ENCODE assay signal across 18 cellular contexts in genomic region chr17:81572499-81573030, GRCh38. TPM values are rescaled to one million over a fixed set of nuclear protein-coding genes. Genes with fewer than 3 reads are reported as not detected.
A peak's percentile ranks its signal among the peaks of the same experiment; 100 is the strongest.
DNase-seq lines count a peak whose midpoint lies in the region; ATAC-seq, FAIRE-seq and TF ChIP-seq lines count a peak whose summit lies in the region.
"Had no signal": no experiment of that assay in that cellular context is flagged by ENCODE, and none has a peak within 500 bp of the region (broad histone marks: within the 10 kb centered on the region; RNA-seq: fewer than 3 reads in every experiment).

No MANE protein-coding gene starts in this region.

- H2BK5ac ChIP-seq in mesenchymal stem cell (ENCODE audit: low read depth, low read length, poor library complexity, severe bottlenecking), result no peak overlapping the region

- H3K14ac ChIP-seq in mesenchymal stem cell (ENCODE audit: low read length in 2 of 2), result no peak overlapping the region

- no peak overlapping the region for H3K4me3 Mint-ChIP-seq in HFFc6
- H3K4me3 Mint-ChIP-seq: CD14-positive monocyte; H9; T-helper 1 cell treated with Interleukin-12 subunit alpha and Interleukin-12 subunit beta and Interleukin-4 antibody, amounts not matched to agents 30 μg/mL and 1 μg/mL, for 36 hours had no signal

- TF ChIP-seq CTCF in HFFc6 (IDR thresholded peaks at IDR 0.05) (no peak), RWPE1 (conservative IDR thresholded peaks at IDR 0.05; ENCODE audit: low read depth) (no peak)

- peak overlapping the region; percentile 16; the same call in 1 of the 2 replicates for H3K27ac Mint-ChIP-seq in HFFc6
- H3K27ac Mint-ChIP-seq: H9; IgD-negative memory B cell; T-helper 1 cell treated with Interleukin-12 subunit alpha and Interleukin-12 subunit beta and Interleukin-4 antibody, amounts not matched to agents 30 μg/mL and 1 μg/mL, for 36 hours had no signal

- 96% methylated on average over 12 of the region's 13 CpGs for WGBS in mesenchymal stem cell

- H3K9ac ChIP-seq in mesenchymal stem cell (ENCODE audit: low read length), result no peak overlapping the region

- H2BK120ac ChIP-seq in mesenchymal stem cell (ENCODE audit: low read depth, low read length), result no peak overlapping the region

- H3K4me1 ChIP-seq in mesenchymal stem cell (ENCODE audit: control insufficient read depth, insufficient read depth, low read depth, low read length), result peaks cover 42% of the 10 kb centered on the region

- peaks cover 34% of the 10 kb centered on the region for H3K79me1 ChIP-seq in mesenchymal stem cell (replicated peaks; ENCODE audit: low read length, poor library complexity, severe bottlenecking)

- CTCF ChIA-PET in RWPE1 (lab: Yijun Ruan, JAX), result interaction anchor here (0.6 kb wide), 1 partner anchor 54 kb away, joined by 3 read pairs; no protein-coding TSS in a partner anchor

- H4K91ac ChIP-seq in mesenchymal stem cell (ENCODE audit: low read length), result peak overlapping the region; percentile 28

- ATAC-seq in HG03520 (IDR thresholded peaks at IDR 0.05; ENCODE audit: unreplicated experiment), result no peak

- peak overlapping the region; percentile 91 for H2AK5ac ChIP-seq in mesenchymal stem cell (ENCODE audit: low read length, severe bottlenecking)

- H3K27ac ChIP-seq in RWPE1 (peak overlapping the region; percentile 99), mesenchymal stem cell (ENCODE audit: low read length, poor library complexity, severe bottlenecking) (peak overlapping the region; percentile 37)
- H3K27ac ChIP-seq: PC-9 had no signal

- no peak overlapping the region for H3K4me2 ChIP-seq in mesenchymal stem cell (ENCODE audit: low read length, poor library complexity, severe bottlenecking)
- H3K4me2 ChIP-seq: PC-9 had no signal

- H3K36me3 ChIP-seq in mesenchymal stem cell (ENCODE audit: control insufficient read depth in 1 of 2, insufficient read depth in 2 of 2, low read depth in 1 of 2, low read length in 2 of 2), result peaks cover 53 to 78% of the 10 kb centered on the region in 2 experiments

- H3K18ac ChIP-seq in mesenchymal stem cell (ENCODE audit: low read depth in 1 of 2, low read length in 2 of 2), result no peak overlapping the region

- H3K27me3 Mint-ChIP-seq in HFFc6 (ENCODE audit: insufficient read depth), result peaks cover 4% of the 10 kb centered on the region
- H3K27me3 Mint-ChIP-seq: IgD-negative memory B cell had no signal

- H3K27me3 ChIP-seq in mesenchymal stem cell (ENCODE audit: control insufficient read depth in 1 of 2, insufficient read depth in 1 of 2, low read length in 2 of 2), result no peaks in the 10 kb centered on the region

- H3K4ac ChIP-seq in mesenchymal stem cell (ENCODE audit: low read depth in 1 of 2, low read length in 2 of 2), result no peak overlapping the region

- no peak for FAIRE-seq in HTR-8/SVneo (lab: Jason Lieb, UNC)
- FAIRE-seq: A204.1 had no signal

- no peak overlapping the region for H2AFZ ChIP-seq in mesenchymal stem cell (ENCODE audit: low read depth, low read length)
- H2AFZ ChIP-seq: PC-9 had no signal

- H2BK12ac ChIP-seq in mesenchymal stem cell (ENCODE audit: low read length in 2 of 2), result no peak overlapping the region

- H3K4me1 Mint-ChIP-seq in HFFc6 (ENCODE audit: low read depth), result peaks cover 51% of the 10 kb centered on the region
- H3K4me1 Mint-ChIP-seq: H9 had no signal

- no peak overlapping the region for H3K23ac ChIP-seq in mesenchymal stem cell (ENCODE audit: low read length in 2 of 2)

- no peak overlapping the region for H3K4me3 ChIP-seq in mesenchymal stem cell (ENCODE audit: insufficient read depth in 1 of 2, low read depth in 1 of 2, low read length in 2 of 2)
- H3K4me3 ChIP-seq: PC-9 had no signal

- DNase-seq in NCI-H1417 (lab: John Stamatoyannopoulos, UW) (peak in 2 of 3 experiments; percentile 10 to 71), NCI-H1417 treated with DMSO at 0.1 percent for 48 hours (lab: John Stamatoyannopoulos, UW) (no peak), HFFc6 (no peak), RWPE1 (ENCODE audit: low spot score) (no peak), mesenchymal stem cell (no peak), HTR-8/SVneo (ENCODE audit: insufficient read length, low spot score) (no peak), NCI-H748 treated with DMSO at 0.1 percent for 48 hours (lab: John Stamatoyannopoulos, UW) (no peak)
- DNase-seq: Calu3, NCI-H146, NCI-H526, PC-9, Right ventricle myocardium superior had no signal

- no peak overlapping the region for H2BK15ac ChIP-seq in mesenchymal stem cell (ENCODE audit: low read depth, poor library complexity, severe bottlenecking)

- no peak overlapping the region for H4K8ac ChIP-seq in mesenchymal stem cell (ENCODE audit: low read length)

- POLR2A ChIA-PET in RWPE1 (lab: Yijun Ruan, JAX; ENCODE audit: low non-redundant PET), result no interaction called here

- H3K9me3 ChIP-seq in mesenchymal stem cell (ENCODE audit: control insufficient read depth, low read length), result no peaks in the 10 kb centered on the region

- H3K36me3 Mint-ChIP-seq in HFFc6 (ENCODE audit: low read depth), result peaks cover 49% of the 10 kb centered on the region
- H3K36me3 Mint-ChIP-seq: IgD-negative memory B cell had no signal

- no peaks in the 10 kb centered on the region for H3K9me3 Mint-ChIP-seq in HFFc6
- H3K9me3 Mint-ChIP-seq: H9; IgD-negative memory B cell; T-helper 1 cell treated with Interleukin-12 subunit alpha and Interleukin-12 subunit beta and Interleukin-4 antibody, amounts not matched to agents 30 μg/mL and 1 μg/mL, for 36 hours had no signal

RNA-seq across cellular contexts. Expression of gene FAAP100, which starts 20.4 kb away (rescaled TPM):
- total RNA-seq in HFFc6 (2021; fragmentation: NEBNext Ultra II Directional; extraction: Animal tissue kit (Norgen Biotek cat#: 25700)), result 10 to 100 TPM; 21.9 to 27.7 (median 23.9) TPM
- 10.1 TPM for polyA plus RNA-seq in mesenchymal stem cell (2013, experiment 1 of 2)
- 10.3 TPM for polyA plus RNA-seq in mesenchymal stem cell (2013, experiment 2 of 2)

RNA-seq across cellular contexts. Expression of gene FSCN2, which starts 44.4 kb away (rescaled TPM):
- 1 to 10 TPM in 3 of 6 experiments, under 1 TPM in 3; 0.71 to 1.4 (median 0.99) TPM for total RNA-seq in HFFc6 (2021; fragmentation: NEBNext Ultra II Directional; extraction: Animal tissue kit (Norgen Biotek cat#: 25700))
- 0.23 TPM for polyA plus RNA-seq in mesenchymal stem cell (2013, experiment 1 of 2)
- polyA plus RNA-seq in mesenchymal stem cell (2013, experiment 2 of 2), result 0.15 TPM
- polyA plus RNA-seq: CD14-positive monocyte had no signal

RNA-seq across cellular contexts. Expression of gene ACTG1, which starts 60.0 kb away (rescaled TPM):
- over 10,000 TPM in 3 of 6 experiments, 1,000 to 10,000 TPM in 3; 7,891 to 11,135 (median 9,908) TPM for total RNA-seq in HFFc6 (2021; fragmentation: NEBNext Ultra II Directional; extraction: Animal tissue kit (Norgen Biotek cat#: 25700))
- 7,126 TPM for polyA plus RNA-seq in mesenchymal stem cell (2013, experiment 1 of 2)
- polyA plus RNA-seq in mesenchymal stem cell (2013, experiment 2 of 2), result 6,723 TPM

Comparison
In these comparisons a context has a peak if more than half of its experiments do, and no peak if none do; other contexts are left out.
1. DNase-seq: peak in NCI-H1417 (2 of 3); none in NCI-H1417 treated with DMSO at 0.1 percent for 48 hours (single experiment), HFFc6 (single experiment), RWPE1 (single experiment), mesenchymal stem cell (single experiment), HTR-8/SVneo (single experiment) and NCI-H748 treated with DMSO at 0.1 percent for 48 hours (single experiment).